Comparison of ENCODE assay signal across 10 cellular contexts in genomic region chr2:34570266-34570872, GRCh38.
DNase-seq lines count a peak whose midpoint lies in the region; ATAC-seq lines count a peak whose summit lies in the region.
"Had no signal": no experiment of that assay in that cellular context is flagged by ENCODE, and none has a peak within 500 bp of the region (broad histone marks: within the 10 kb centered on the region; RNA-seq: fewer than 3 reads in every experiment).

No MANE protein-coding gene starts in this region.

- no peak overlapping the region for H3K9ac ChIP-seq in adipocyte (ENCODE audit: low read length)

- no peaks in the 10 kb centered on the region for H3K4me1 ChIP-seq in adipocyte (ENCODE audit: control insufficient read depth, insufficient read depth, low read length)

- peaks cover 0 to 14% (median 0%) of the 10 kb centered on the region in 9 donors for H3K9me3 Mint-ChIP-seq in naive thymus-derived CD8-positive, alpha-beta T cell

- H3K27me3 Mint-ChIP-seq in naive thymus-derived CD8-positive, alpha-beta T cell: no peaks in the 10 kb centered on the region

- no peaks in the 10 kb centered on the region for H3K9me3 ChIP-seq in adipocyte (ENCODE audit: control insufficient read depth, low read length)

- no peaks in the 10 kb centered on the region for H3K36me3 ChIP-seq in adipocyte (ENCODE audit: control insufficient read depth, insufficient read depth, low read length, severe bottlenecking)

- no peaks in the 10 kb centered on the region for H3K27me3 ChIP-seq in adipocyte (replicated peaks; ENCODE audit: control insufficient read depth, insufficient read depth, low read length)

- H3K4me3 ChIP-seq in adipocyte (ENCODE audit: low read length): no peak overlapping the region
- H3K4me3 ChIP-seq: SK-N-MC had no signal

- no peak for ATAC-seq in GM18519 (IDR thresholded peaks at IDR 0.05; ENCODE audit: low FRiP score, unreplicated experiment)
- no peak for ATAC-seq in GM18502 (IDR thresholded peaks at IDR 0.05; ENCODE audit: poor library complexity, unreplicated experiment)
- ATAC-seq in naive thymus-derived CD8-positive, alpha-beta T cell: no peak

- no peak overlapping the region for H3K4me3 Mint-ChIP-seq in naive thymus-derived CD8-positive, alpha-beta T cell

- H3K27ac Mint-ChIP-seq in naive thymus-derived CD8-positive, alpha-beta T cell: peak overlapping the region in 2 of 10 donors; percentile 14 to 40

- DNase-seq in ELF-1 (ENCODE audit: low read depth, low spot score) (peak; percentile 66), HuH-7 (ENCODE audit: low spot score) (peak; percentile 2), adipocyte (ENCODE audit: low read depth) (peak; percentile 12), midbrain (lab: John Stamatoyannopoulos, UW) (peak; percentile 5), AG08395 (ENCODE audit: low spot score) (no peak)
- DNase-seq in naive thymus-derived CD8-positive, alpha-beta T cell: no peak
- DNase-seq: left cardiac atrium had no signal

- H3K4me1 Mint-ChIP-seq in naive thymus-derived CD8-positive, alpha-beta T cell: no peaks in the 10 kb centered on the region

- no peaks in the 10 kb centered on the region for H3K36me3 Mint-ChIP-seq in naive thymus-derived CD8-positive, alpha-beta T cell

- POLR2A ChIA-PET in naive thymus-derived CD8-positive, alpha-beta T cell (lab: Charles Lee): no interaction called here

Comparison
In these comparisons a context has a peak if more than half of its experiments do, and no peak if none do; other contexts are left out.
1. DNase-seq: peak in ELF-1 (single experiment), HuH-7 (single experiment), adipocyte (single experiment) and midbrain (single experiment); none in AG08395 (single experiment) and naive thymus-derived CD8-positive, alpha-beta T cell (0 of 10).